1 cellular context compared by ENCODE assay signal in genomic region chr12:121784460-121784859, GRCh38.
A peak's percentile ranks its signal among the peaks of the same experiment; 100 is the strongest.
TF ChIP-seq lines count a peak whose summit lies in the region.

No MANE protein-coding gene starts in this region.

TF ChIP-seq in GM12878, 131 proteins besides CTCF, POLR2A, EP300 and RAD21:
- TF ChIP-seq ATF2 (IDR thresholded peaks at IDR 0.05; ENCODE audit: low read length) (no peak), RAD51 (IDR thresholded peaks at IDR 0.05) (no peak), IKZF2 (IDR thresholded peaks at IDR 0.05) (peak; percentile 40 to 55; a peak in 2 of 4 replicates), CUX1 (IDR thresholded peaks at IDR 0.05; ENCODE audit: insufficient replicate concordance, low read depth, low read length) (no peak), ZNF384 (IDR thresholded peaks at IDR 0.05; ENCODE audit: borderline replicate concordance, low read depth, low read length) (peak; percentile 3; the same call in 1 of the 2 replicates), IKZF1 (conservative IDR thresholded peaks at IDR 0.05) (0 out of 2 replicates have a peak, but pooled peaks have one; percentile 30), EED (IDR thresholded peaks at IDR 0.05; ENCODE audit: low read depth) (0 out of 2 replicates have a peak, but pooled peaks have one; percentile 19), PKNOX1 (IDR thresholded peaks at IDR 0.05) (peak; percentile 57; the same call in 1 of the 2 replicates)
